16 cellular contexts compared by ENCODE assay signal in the genomic region with DNA sequence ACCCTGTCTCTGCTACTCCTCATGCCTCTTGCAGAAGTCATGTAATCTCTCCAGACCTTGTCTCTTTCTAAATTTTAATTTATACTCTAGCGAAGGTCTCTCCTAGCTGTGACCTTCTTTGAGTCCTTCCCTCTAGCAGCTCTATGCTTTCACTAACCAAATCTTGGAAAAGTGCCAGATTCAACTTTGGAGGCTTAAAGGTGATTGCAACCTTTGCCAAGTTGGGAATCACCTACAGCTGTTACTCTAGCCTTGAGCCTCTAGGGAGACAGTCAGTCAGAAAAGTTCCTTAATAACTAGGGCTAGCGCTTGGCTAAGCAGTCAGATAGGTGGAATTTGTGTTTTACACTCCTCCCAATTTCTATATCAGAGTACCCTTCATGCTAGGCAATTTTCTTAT. TPM values are rescaled to one million over a fixed set of nuclear protein-coding genes. Genes with fewer than 3 reads are reported as not detected.
DNase-seq lines count a peak whose midpoint lies in the region; ATAC-seq, FAIRE-seq and TF ChIP-seq lines count a peak whose summit lies in the region.
"Had no signal": no experiment of that assay in that cellular context is flagged by ENCODE, and none has a peak within 500 bp of the region (broad histone marks: within the 10 kb centered on the region; RNA-seq: fewer than 3 reads in every experiment).

No MANE protein-coding gene starts in this region.

- no peak for TF ChIP-seq POLR2A in body of pancreas (IDR thresholded peaks at IDR 0.05)

- peaks cover 9% of the 10 kb centered on the region for H3K4me1 ChIP-seq in body of pancreas

- H3K4me3 ChIP-seq in body of pancreas: no peak overlapping the region

- FAIRE-seq in urothelium cell line (lab: Jason Lieb, UNC): no peak
- FAIRE-seq: D721Med, GM12891 had no signal

- no peaks in the 10 kb centered on the region for H3K9me3 ChIP-seq in body of pancreas

- no peak overlapping the region for H3K27ac ChIP-seq in body of pancreas

- H3K36me3 ChIP-seq in body of pancreas (replicated peaks in 1 of 2; ENCODE audit: insufficient read depth in 1 of 2, low read depth in 2 of 2): no peaks in the 10 kb centered on the region

- intact Hi-C loops in left ventricle myocardium superior (cut with micrococcal nuclease): no loop called here
- intact Hi-C loops in left cardiac atrium (cut with DNase I): loop anchor here in 1 of 2 donors (10.0 kb wide), 1 partner anchor 84 kb away; no protein-coding TSS in a partner anchor
- intact Hi-C loops in body of pancreas (cut with DNase I): no loop called here

- no peaks in the 10 kb centered on the region for H3K27me3 ChIP-seq in body of pancreas

- DNase-seq in left ventricle myocardium superior (no peak), left cardiac atrium (no peak), M059J (ENCODE audit: low read depth) (peak; percentile 70), body of pancreas (peak in 3 of 4 donors; percentile 23 to 29 (median 24)), urothelium cell line (ENCODE audit: low spot score) (peak; percentile 30), epidermal melanocyte (ENCODE audit: insufficient read length, low spot score) (no peak)
- DNase-seq: activated CD4-positive, alpha-beta T cell treated with anti-CD3 and anti-CD28 coated beads, Interleukin-2, amount 50 U/mL, for 1 hour; amygdala; hippocampal formation; islet precursor cell; NCI-H1694 treated with DMSO at 0.1 percent for 48 hours; T-helper 1 cell had no signal

- no peak for TF ChIP-seq CTCF in body of pancreas (IDR thresholded peaks at IDR 0.05)

- 22 to 23% methylated on average over 2 of the region's 2 CpGs for WGBS in body of pancreas, 2 donors

- peak; percentile 58 for ATAC-seq in left ventricle myocardium superior
- ATAC-seq in left cardiac atrium: no peak
- peak; percentile 63 for ATAC-seq in body of pancreas
- ATAC-seq in HG03039 (IDR thresholded peaks at IDR 0.05; ENCODE audit: unreplicated experiment): no peak
- no peak for ATAC-seq in HG02938 (IDR thresholded peaks at IDR 0.05; ENCODE audit: unreplicated experiment)

RNA-seq across cellular contexts. Expression of a gene that starts 46.1 kb away (rescaled TPM):
- total RNA-seq in left ventricle myocardium superior (23.4 TPM), left cardiac atrium (10 to 100 TPM; 59.8 to 72.0 TPM), body of pancreas (10 to 100 TPM in 1 of 2 donors, 1 to 10 TPM in 1; 9.3 to 19.8 TPM)
- total RNA-seq in M059J (2014; rRNA removed; shearing (Covaris generic)): 6.7 and 21.9 TPM in 2 replicates

Comparison
In these comparisons a context has a peak if more than half of its experiments do, and no peak if none do; other contexts are left out.
1. ATAC-seq: peak in left ventricle myocardium superior (single experiment) and body of pancreas (single experiment); none in left cardiac atrium (0 of 2), HG03039 (single experiment) and HG02938 (single experiment).
2. DNase-seq: peak in M059J (single experiment), body of pancreas (3 of 4) and urothelium cell line (single experiment); none in left ventricle myocardium superior (single experiment), left cardiac atrium (single experiment) and epidermal melanocyte (single experiment).